8 cellular contexts compared by ENCODE assay signal in genomic region chr16:31181102-31181830, GRCh38. TPM values are rescaled to one million over a fixed set of nuclear protein-coding genes. Genes with fewer than 3 reads are reported as not detected.
DNase-seq lines count a peak whose midpoint lies in the region; ATAC-seq and TF ChIP-seq lines count a peak whose summit lies in the region.

No MANE protein-coding gene starts in this region.

- H3F3A ChIP-seq in Loucy (ENCODE audit: low read depth) = no peaks in the 10 kb centered on the region; the same call in 1 of the 2 replicates

- peak overlapping the region; percentile 93 to 94 for H3K4me3 Mint-ChIP-seq in CD14-positive monocyte
- H3K4me3 Mint-ChIP-seq in glutamatergic neuron (ENCODE audit: unreplicated experiment) = peak overlapping the region; percentile 99
- peak overlapping the region; percentile 96 for H3K4me3 Mint-ChIP-seq in progenitor cell of endocrine pancreas (ENCODE audit: low read depth)

- ATAC-seq in GM21381 (IDR thresholded peaks at IDR 0.05; ENCODE audit: unreplicated experiment) = no peak
- no peak for ATAC-seq in esophagus mucosa
- ATAC-seq in GM19463 (IDR thresholded peaks at IDR 0.05; ENCODE audit: unreplicated experiment) = no peak

- H3K36me3 Mint-ChIP-seq in CD14-positive monocyte (peaks cover 40 to 43% of the 10 kb centered on the region in 2 donors), glutamatergic neuron (ENCODE audit: unreplicated experiment) (peaks cover 4% of the 10 kb centered on the region), progenitor cell of endocrine pancreas (ENCODE audit: insufficient read depth) (peaks cover 29% of the 10 kb centered on the region)

- peaks cover 53% of the 10 kb centered on the region for H3K4me1 ChIP-seq in Loucy (ENCODE audit: insufficient read depth, low read length, poor library complexity, severe bottlenecking)

- peaks cover 62% of the 10 kb centered on the region for H3K4me1 Mint-ChIP-seq in CD14-positive monocyte
- peaks cover 17% of the 10 kb centered on the region for H3K4me1 Mint-ChIP-seq in glutamatergic neuron (ENCODE audit: low read depth, unreplicated experiment)
- H3K4me1 Mint-ChIP-seq in progenitor cell of endocrine pancreas (ENCODE audit: low read depth) = peaks cover 21% of the 10 kb centered on the region

- peak overlapping the region; percentile 91 to 100 (median 99) for H3K27ac Mint-ChIP-seq in CD14-positive monocyte
- peak overlapping the region; percentile 88 for H3K27ac Mint-ChIP-seq in glutamatergic neuron (ENCODE audit: unreplicated experiment)
- peak overlapping the region; percentile 100 for H3K27ac Mint-ChIP-seq in progenitor cell of endocrine pancreas

- H3K27me3 Mint-ChIP-seq in CD14-positive monocyte (ENCODE audit: low read depth in 3 of 3) (peaks cover under 1 to 4% (median 2%) of the 10 kb centered on the region in 3 donors), glutamatergic neuron (ENCODE audit: unreplicated experiment) (peaks cover 20% of the 10 kb centered on the region), progenitor cell of endocrine pancreas (no peaks in the 10 kb centered on the region)

- peaks cover 67% of the 10 kb centered on the region for H4K20me1 ChIP-seq in Loucy (ENCODE audit: insufficient read depth, low read length, poor library complexity, severe bottlenecking)

- H3K4me2 ChIP-seq in Loucy (ENCODE audit: low read depth, low read length, poor library complexity, severe bottlenecking) = peak overlapping the region; percentile 95

- intact Hi-C loops in CD14-positive monocyte (cut with micrococcal nuclease) = loop anchor here in 1 of 2 donors (2.0 to 5.0 kb wide), 2 partner anchors 68 to 176 kb away; partner anchors contain the start of gene ITGAX

- H3K9ac ChIP-seq in Loucy (ENCODE audit: low read depth, low read length, poor library complexity, severe bottlenecking) = peak overlapping the region; percentile 98

- peak overlapping the region; percentile 98 for H3K4me3 ChIP-seq in Loucy (ENCODE audit: low read length, poor library complexity, severe bottlenecking)

- H3K79me2 ChIP-seq in Loucy (ENCODE audit: insufficient read depth, low read length) = peaks cover 76% of the 10 kb centered on the region

- peaks cover 14% of the 10 kb centered on the region for H3K27me3 ChIP-seq in Loucy (ENCODE audit: insufficient read depth, low read length, poor library complexity, severe bottlenecking)

- no peak for DNase-seq in CD14-positive monocyte (ENCODE audit: low spot score)
- peak; percentile 62 to 64 for DNase-seq in activated T-cell treated with anti-CD3 and anti-CD28 coated beads, Interleukin-2, amount 50 U/mL, for 48 hours
- DNase-seq in glutamatergic neuron = peak; percentile 22
- DNase-seq in progenitor cell of endocrine pancreas (ENCODE audit: low spot score, unreplicated experiment) = no peak

- H3K36me3 ChIP-seq in Loucy (ENCODE audit: insufficient read depth, low read length) = peaks cover 50% of the 10 kb centered on the region

- H3K9me3 Mint-ChIP-seq in CD14-positive monocyte = peaks cover 0 to 3% (median 0%) of the 10 kb centered on the region in 7 donors
- H3K9me3 Mint-ChIP-seq in glutamatergic neuron (ENCODE audit: unreplicated experiment) = peaks cover 18% of the 10 kb centered on the region
- H3K9me3 Mint-ChIP-seq in progenitor cell of endocrine pancreas (ENCODE audit: low read depth) = no peaks in the 10 kb centered on the region

- H3K9me2 ChIP-seq in Loucy (replicated peaks; ENCODE audit: low read depth, low read length) = no peaks in the 10 kb centered on the region

- H3K9me3 ChIP-seq in Loucy (ENCODE audit: insufficient read depth, low read depth, low read length) = no peaks in the 10 kb centered on the region

- TF ChIP-seq CTCF in CD14-positive monocyte (IDR thresholded peaks at IDR 0.05) = no peak
- TF ChIP-seq CTCF in Loucy (conservative IDR thresholded peaks at IDR 0.05; ENCODE audit: low read length) = no peak
- TF ChIP-seq CTCF in glutamatergic neuron (IDR thresholded peaks at IDR 0.05; ENCODE audit: partially characterized antibody, unreplicated experiment) = no peak
- no peak for TF ChIP-seq CTCF in progenitor cell of endocrine pancreas (IDR thresholded peaks at IDR 0.05; ENCODE audit: unreplicated experiment)

- no peak overlapping the region for H2AFZ ChIP-seq in Loucy (ENCODE audit: low read length)

RNA-seq across cellular contexts. Expression of gene FUS, which starts 1.3 kb away (rescaled TPM):
- 10 to 100 TPM; 54.9 to 78.5 TPM for polyA plus RNA-seq in CD14-positive monocyte
- total RNA-seq in glutamatergic neuron (ENCODE audit: unreplicated experiment) (473 TPM), progenitor cell of endocrine pancreas (739 TPM in 2 replicates), esophagus mucosa (127 TPM)

RNA-seq across cellular contexts. Expression of gene PYCARD, which starts 21.3 kb away (rescaled TPM):
- polyA plus RNA-seq in CD14-positive monocyte = 100 to 1,000 TPM; 374 to 400 TPM
- total RNA-seq in glutamatergic neuron (ENCODE audit: unreplicated experiment) (0.71 TPM), progenitor cell of endocrine pancreas (4.6 and 5.4 TPM in 2 replicates), esophagus mucosa (75.6 TPM)

RNA-seq across cellular contexts. Expression of gene PRSS36, which starts 31.4 kb away (rescaled TPM):
- 1 to 10 TPM; 3.1 to 4.2 TPM for polyA plus RNA-seq in CD14-positive monocyte
- total RNA-seq in glutamatergic neuron (ENCODE audit: unreplicated experiment) (0.61 TPM), progenitor cell of endocrine pancreas (0.65 and 0.69 TPM in 2 replicates), esophagus mucosa (1.5 TPM)

RNA-seq across cellular contexts. Expression of gene TRIM72, which starts 32.7 kb away (rescaled TPM):
- polyA plus RNA-seq in CD14-positive monocyte = not detected
- total RNA-seq in glutamatergic neuron (ENCODE audit: unreplicated experiment) = 0.10 TPM
- 0.14 TPM in 1 of 2 replicates, not detected in the other for total RNA-seq in progenitor cell of endocrine pancreas
- total RNA-seq in esophagus mucosa = 0.04 TPM

RNA-seq across cellular contexts. Expression of gene PYDC1, which starts 35.7 kb away (rescaled TPM):
- not detected for polyA plus RNA-seq in CD14-positive monocyte
- not detected for total RNA-seq in glutamatergic neuron (ENCODE audit: unreplicated experiment)
- total RNA-seq in progenitor cell of endocrine pancreas = not detected in 2 replicates
- not detected for total RNA-seq in esophagus mucosa

Comparison
In these comparisons a context has a peak if more than half of its experiments do, and no peak if none do; other contexts are left out.
1. DNase-seq: peak in activated T-cell treated with anti-CD3 and anti-CD28 coated beads, Interleukin-2, amount 50 U/mL, for 48 hours (2 of 2) and glutamatergic neuron (single experiment); none in CD14-positive monocyte (single experiment) and progenitor cell of endocrine pancreas (single experiment).
2. RNA of gene PYCARD, which starts 21.3 kb away (total RNA-seq): 75.6 TPM in esophagus mucosa (single experiment); 4.6 to 5.4 TPM in progenitor cell of endocrine pancreas and 0.71 TPM in glutamatergic neuron (single experiment); every median in the first group is over 10 times any median in the second.
3. Peak in every context shown above with its lines, with median percentiles within 50 percentile points of each other: H3K27ac Mint-ChIP-seq and H3K4me3 Mint-ChIP-seq.